ENCODE assay signal across 8 cellular contexts in genomic region chr1:32619701-32620485, GRCh38. TPM values are rescaled to one million over a fixed set of nuclear protein-coding genes. Genes with fewer than 3 reads are reported as not detected.
DNase-seq lines count a peak whose midpoint lies in the region; ATAC-seq and TF ChIP-seq lines count a peak whose summit lies in the region.

No MANE protein-coding gene starts in this region.

- no peaks in the 10 kb centered on the region for H3K27me3 ChIP-seq in KMS-11 (ENCODE audit: insufficient read depth, low read depth)
- H3K27me3 ChIP-seq in foreskin keratinocyte, result no peaks in the 10 kb centered on the region
- no peaks in the 10 kb centered on the region for H3K27me3 ChIP-seq in colonic mucosa
- no peaks in the 10 kb centered on the region for H3K27me3 ChIP-seq in CD8-positive, alpha-beta memory T cell (ENCODE audit: insufficient read depth, low read length, poor library complexity, severe bottlenecking)

- H3K9me3 Mint-ChIP-seq in CD8-positive, alpha-beta memory T cell, result no peaks in the 10 kb centered on the region

- peak overlapping the region in 2 of 8 donors; percentile 3 to 25 for H3K27ac Mint-ChIP-seq in CD8-positive, alpha-beta memory T cell

- no peaks in the 10 kb centered on the region for H3K9me3 ChIP-seq in colonic mucosa
- no peaks in the 10 kb centered on the region for H3K9me3 ChIP-seq in CD8-positive, alpha-beta memory T cell (ENCODE audit: low read length)

- no peaks in the 10 kb centered on the region for H4K20me1 ChIP-seq in KMS-11 (ENCODE audit: insufficient read depth)

- peaks cover 0 to 44% (median 18%) of the 10 kb centered on the region in 3 donors for H3K36me3 Mint-ChIP-seq in CD8-positive, alpha-beta memory T cell

- H3K27ac ChIP-seq in KMS-11 (peak overlapping the region; percentile 98), foreskin keratinocyte (no peak overlapping the region), colonic mucosa (no peak overlapping the region)
- H3K27ac ChIP-seq in CD8-positive, alpha-beta memory T cell (ENCODE audit: low read depth, low read length), result no peak overlapping the region

- H3K79me2 ChIP-seq in KMS-11 (ENCODE audit: insufficient read depth, low read depth), result peaks cover 16% of the 10 kb centered on the region; the same call in 1 of the 2 replicates

- H3K36me3 ChIP-seq in KMS-11 (ENCODE audit: insufficient read depth) (no peaks in the 10 kb centered on the region), colonic mucosa (no peaks in the 10 kb centered on the region)
- no peaks in the 10 kb centered on the region for H3K36me3 ChIP-seq in CD8-positive, alpha-beta memory T cell (ENCODE audit: insufficient read depth, low read length)

- no peak for TF ChIP-seq CTCF in GM10248 (IDR thresholded peaks at IDR 0.05; ENCODE audit: control extremely low read depth, extremely low read depth, low read depth, missing control alignments)
- TF ChIP-seq CTCF in KMS-11 (conservative IDR thresholded peaks at IDR 0.05; ENCODE audit: low read depth, low read length), result no peak
- peak; percentile 49 for TF ChIP-seq CTCF in foreskin keratinocyte (conservative IDR thresholded peaks at IDR 0.05)
- no peak for TF ChIP-seq CTCF in colonic mucosa (IDR thresholded peaks at IDR 0.05)

- CTCF ChIA-PET in GM10248 (lab: Yijun Ruan, JAX), result interaction anchor here (0.9 to 2.5 kb wide), 8 partner anchors 9 to 54 kb away, joined by 3 to 15 read pairs (median 3); no protein-coding TSS in a partner anchor
- CTCF ChIA-PET in CD8-positive, alpha-beta memory T cell (lab: Charles Lee), result interaction anchor here (1.4 kb wide), 1 partner anchor 11 kb away, joined by 4 read pairs; no protein-coding TSS in a partner anchor

- H3K4me3 ChIP-seq in KMS-11 (IDR thresholded peaks at IDR 0.05; ENCODE audit: insufficient read depth, low read depth, low read length), result no peak overlapping the region
- H3K4me3 ChIP-seq in colonic mucosa, result no peak overlapping the region
- no peak overlapping the region for H3K4me3 ChIP-seq in CD8-positive, alpha-beta memory T cell (ENCODE audit: low read length)

- ATAC-seq in GM21367 (IDR thresholded peaks at IDR 0.05; ENCODE audit: unreplicated experiment) (peak; percentile 71), foreskin keratinocyte (no peak)

- POLR2A ChIA-PET in GM10248 (lab: Yijun Ruan, JAX), result interaction anchor here (0.5 kb wide), 1 partner anchor 9 kb away, joined by 7 read pairs; no protein-coding TSS in a partner anchor
- POLR2A ChIA-PET in CD8-positive, alpha-beta memory T cell (lab: Charles Lee), result no interaction called here

- DNase-seq in GM10248 (ENCODE audit: extremely low spot score) (peak; percentile 52), foreskin keratinocyte (no peak), colonic mucosa (no peak), SK-N-DZ (ENCODE audit: low spot score) (no peak)
- no peak for DNase-seq in CD8-positive, alpha-beta memory T cell
- no peak for DNase-seq in stimulated activated CD4-positive, alpha-beta T cell treated with anti-CD3 and anti-CD28 coated beads, Interleukin-4, amount 100 ng/mL, for 24 hours

- H3K4me1 Mint-ChIP-seq in CD8-positive, alpha-beta memory T cell, result peaks cover 18 to 28% (median 23%) of the 10 kb centered on the region in 3 donors

- H3K4me1 ChIP-seq in KMS-11 (ENCODE audit: low read depth, poor library complexity, severe bottlenecking) (peaks cover 69% of the 10 kb centered on the region), foreskin keratinocyte (no peaks in the 10 kb centered on the region), colonic mucosa (no peaks in the 10 kb centered on the region)
- peaks cover 16% of the 10 kb centered on the region for H3K4me1 ChIP-seq in CD8-positive, alpha-beta memory T cell (ENCODE audit: insufficient read depth, low read length)

- H2AFZ ChIP-seq in KMS-11 (ENCODE audit: low read depth), result no peak overlapping the region

- no peak overlapping the region for H3K4me3 Mint-ChIP-seq in CD8-positive, alpha-beta memory T cell

- intact Hi-C loops in colonic mucosa (cut with DNase I), result no loop called here

- H3K27me3 Mint-ChIP-seq in CD8-positive, alpha-beta memory T cell, result no peaks in the 10 kb centered on the region

- H3K4me2 ChIP-seq in KMS-11, result peak overlapping the region; percentile 76

- peak overlapping the region; percentile 22; the same call in 1 of the 2 replicates for H3K9ac ChIP-seq in KMS-11
- no peak overlapping the region for H3K9ac ChIP-seq in colonic mucosa (ENCODE audit: low read depth in 2 of 2, low read length in 2 of 2)

RNA-seq across cellular contexts. Expression of gene ZBTB8OS, which starts 30.5 kb away (rescaled TPM):
- total RNA-seq in foreskin keratinocyte (46.6 and 50.2 TPM in 2 replicates), colonic mucosa (10 to 100 TPM; 42.4 to 45.7 TPM)
- 65.7 and 70.2 TPM in 2 replicates for polyA plus RNA-seq in foreskin keratinocyte
- total RNA-seq in CD8-positive, alpha-beta memory T cell, result 10 to 100 TPM; 79.4 to 79.9 TPM
- 76.7 TPM for polyA plus RNA-seq in CD8-positive, alpha-beta memory T cell
- 86.8 and 99.1 TPM in 2 replicates for polyA plus RNA-seq in SK-N-DZ (2014; cell fraction: cytosol; rRNA removed)
- 64.6 and 79.7 TPM in 2 replicates for polyA plus RNA-seq in SK-N-DZ (2014; cell fraction: nucleus; rRNA removed)

RNA-seq across cellular contexts. Expression of gene RBBP4, which starts 31.1 kb away (rescaled TPM):
- total RNA-seq in foreskin keratinocyte (110 and 113 TPM in 2 replicates), colonic mucosa (100 to 1,000 TPM; 155 to 171 TPM)
- polyA plus RNA-seq in foreskin keratinocyte, result 44.9 and 51.5 TPM in 2 replicates
- total RNA-seq in CD8-positive, alpha-beta memory T cell, result 100 to 1,000 TPM; 289 to 301 TPM
- 241 TPM for polyA plus RNA-seq in CD8-positive, alpha-beta memory T cell
- polyA plus RNA-seq in SK-N-DZ (2014; cell fraction: cytosol; rRNA removed), result 225 and 264 TPM in 2 replicates
- 149 and 231 TPM in 2 replicates for polyA plus RNA-seq in SK-N-DZ (2014; cell fraction: nucleus; rRNA removed)
